ENCODE assay signal across 20 cellular contexts in genomic region chr5:103446813-103447212, GRCh38.
"Had no signal": no experiment of that assay in that cellular context is flagged by ENCODE, and none has a peak within 500 bp of the region (broad histone marks: within the 10 kb centered on the region; RNA-seq: fewer than 3 reads in every experiment).

No MANE protein-coding gene starts in this region.

- H3K36me3 ChIP-seq: ascending aorta, esophagus squamous epithelium, heart left ventricle, neural progenitor cell, right atrium auricular region, spleen had no signal

- DNase-seq: activated CD4-positive, alpha-beta memory T cell treated with anti-CD3 and anti-CD28 coated beads, Interleukin-2, amount 10 ng/mL, durations not matched to agents 7 days and 5 days; activated CD8-positive, alpha-beta memory T cell treated with anti-CD3 and anti-CD28 coated beads, Interleukin-2, amount 50 U/mL, for 4 hours; activated gamma-delta T cell treated with Interleukin-2 at 50 U/mL for 16 hours; activated naive CD8-positive, alpha-beta T cell treated with anti-CD3 and anti-CD28 coated beads for 36 hours; activated T-cell treated with anti-CD3 and anti-CD28 coated beads, Interleukin-2, amount 50 U/mL, for 72 hours; esophagus squamous epithelium; heart left ventricle; spleen; stimulated activated CD4-positive, alpha-beta T cell treated with anti-CD3 and anti-CD28 coated beads, Interleukin-1b, Interleukin-23, amount 100 ng/mL, for 48 hours; stimulated activated naive B cell treated with anti-CD40 and anti-IgM and Interleukin-4, amounts not matched to agents 10 μg/mL and 1 μg/mL and 100 μg/mL, for 72 hours; substantia nigra; T-helper 9 cell had no signal

- H2AFZ ChIP-seq: neural progenitor cell, parathyroid adenoma had no signal

- H3K36me3 Mint-ChIP-seq: activated naive CD8-positive, alpha-beta T cell treated with anti-CD3 and anti-CD28 coated beads for 36 hours; stimulated activated naive B cell treated with anti-CD40 and anti-IgM and Interleukin-4, amounts not matched to agents 10 μg/mL and 1 μg/mL and 100 μg/mL, for 72 hours; type B pancreatic cell had no signal

- H3K27ac ChIP-seq: ascending aorta, esophagus squamous epithelium, heart left ventricle, neural progenitor cell, parathyroid adenoma, right atrium auricular region, spleen had no signal

- H3K79me2 ChIP-seq: parathyroid adenoma had no signal

- ATAC-seq: activated T-cell treated with anti-CD3 and anti-CD28 coated beads, Interleukin-2, amount 50 U/mL, for 72 hours; heart left ventricle; stimulated activated naive B cell treated with anti-CD40 and anti-IgM and Interleukin-4, amounts not matched to agents 10 μg/mL and 1 μg/mL and 100 μg/mL, for 72 hours had no signal

- H3K4me3 ChIP-seq: ascending aorta, esophagus squamous epithelium, heart left ventricle, neural progenitor cell, right atrium auricular region, spleen had no signal

- H3K4me1 Mint-ChIP-seq: activated naive CD8-positive, alpha-beta T cell treated with anti-CD3 and anti-CD28 coated beads for 36 hours had no signal

- H3K27ac Mint-ChIP-seq: activated CD4-positive, alpha-beta memory T cell treated with anti-CD3 and anti-CD28 coated beads, Interleukin-2, amount 10 ng/mL, durations not matched to agents 7 days and 5 days; activated naive CD8-positive, alpha-beta T cell treated with anti-CD3 and anti-CD28 coated beads for 36 hours; activated T-cell treated with anti-CD3 and anti-CD28 coated beads, Interleukin-2, amount 50 U/mL, for 72 hours; neural progenitor cell; stimulated activated naive B cell treated with anti-CD40 and anti-IgM and Interleukin-4, amounts not matched to agents 10 μg/mL and 1 μg/mL and 100 μg/mL, for 72 hours; type B pancreatic cell had no signal

- H3K27me3 ChIP-seq: ascending aorta, esophagus squamous epithelium, heart left ventricle, neural progenitor cell, right atrium auricular region, spleen had no signal

- H3K4me3 Mint-ChIP-seq: activated CD4-positive, alpha-beta memory T cell treated with anti-CD3 and anti-CD28 coated beads, Interleukin-2, amount 10 ng/mL, durations not matched to agents 7 days and 5 days; activated naive CD8-positive, alpha-beta T cell treated with anti-CD3 and anti-CD28 coated beads for 36 hours; activated T-cell treated with anti-CD3 and anti-CD28 coated beads, Interleukin-2, amount 50 U/mL, for 72 hours; neural progenitor cell; stimulated activated naive B cell treated with anti-CD40 and anti-IgM and Interleukin-4, amounts not matched to agents 10 μg/mL and 1 μg/mL and 100 μg/mL, for 72 hours; type B pancreatic cell had no signal

- H3K27me3 Mint-ChIP-seq: stimulated activated naive B cell treated with anti-CD40 and anti-IgM and Interleukin-4, amounts not matched to agents 10 μg/mL and 1 μg/mL and 100 μg/mL, for 72 hours; type B pancreatic cell had no signal

- H3K9me3 ChIP-seq: ascending aorta, esophagus squamous epithelium, heart left ventricle, right atrium auricular region, spleen had no signal

- H3K9me3 Mint-ChIP-seq: activated CD4-positive, alpha-beta memory T cell treated with anti-CD3 and anti-CD28 coated beads, Interleukin-2, amount 10 ng/mL, durations not matched to agents 7 days and 5 days; activated naive CD8-positive, alpha-beta T cell treated with anti-CD3 and anti-CD28 coated beads for 36 hours; activated T-cell treated with anti-CD3 and anti-CD28 coated beads, Interleukin-2, amount 50 U/mL, for 72 hours; stimulated activated naive B cell treated with anti-CD40 and anti-IgM and Interleukin-4, amounts not matched to agents 10 μg/mL and 1 μg/mL and 100 μg/mL, for 72 hours; type B pancreatic cell had no signal

- FAIRE-seq: colon, frontal cortex, keratinocyte had no signal

- H3K4me1 ChIP-seq: ascending aorta, right atrium auricular region had no signal

- H3K9ac ChIP-seq: neural progenitor cell, parathyroid adenoma had no signal
